In the genomic region with DNA sequence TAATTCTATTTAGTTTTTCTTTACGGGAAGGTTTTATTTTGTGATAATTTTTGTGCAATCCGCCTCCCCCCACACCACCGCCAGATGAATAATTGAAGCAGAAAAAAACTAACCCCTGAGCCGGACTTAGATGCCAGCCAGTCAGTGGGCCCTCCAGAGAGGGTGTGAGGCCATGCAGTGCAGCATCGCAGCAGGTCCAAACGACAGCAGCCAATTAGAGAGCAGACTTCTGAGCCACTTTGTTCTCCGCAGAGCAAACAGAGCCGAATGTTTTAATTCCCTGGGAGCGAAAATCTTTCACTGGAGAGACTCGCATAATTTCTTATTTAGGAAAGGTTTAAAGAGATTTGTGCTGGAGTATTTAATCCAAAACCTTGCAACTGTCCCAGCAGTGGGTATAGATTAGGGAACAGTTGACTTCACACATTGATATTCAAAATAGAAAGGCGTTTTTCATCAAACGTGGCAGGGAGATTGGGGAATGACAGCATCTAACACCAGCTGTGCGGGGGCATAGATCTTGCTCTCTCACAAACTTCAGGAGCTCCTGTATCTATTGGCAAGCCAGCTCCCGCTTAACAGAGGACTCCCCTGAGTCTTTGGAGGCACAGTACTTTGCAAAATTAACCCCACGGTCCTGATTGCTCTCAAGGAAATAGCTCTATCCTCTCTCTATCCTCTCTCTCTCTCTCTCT, we compare ENCODE assay signal across 16 cellular contexts.
DNase-seq lines count a peak whose midpoint lies in the region; ATAC-seq and TF ChIP-seq lines count a peak whose summit lies in the region.
"Had no signal": no experiment of that assay in that cellular context is flagged by ENCODE, and none has a peak within 500 bp of the region (broad histone marks: within the 10 kb centered on the region; RNA-seq: fewer than 3 reads in every experiment).

No MANE protein-coding gene starts in this region.

- no TSS peak for BruUV-seq in A673 (replicated peaks; lab: Mats Ljungman, UMichigan)

- 38 to 54% methylated on average over 9 to 14 of the region's 15 CpGs for WGBS in endodermal cell (ENCODE audit: insufficient coverage in 1 of 2, insufficient read length in 1 of 2), 2 experiments
- WGBS in sigmoid colon, 2 donors: 43 to 53% methylated on average over 15 of the region's 15 CpGs

- TF ChIP-seq POLR2A in sigmoid colon (IDR thresholded peaks at IDR 0.05): no peak
- no peak for TF ChIP-seq POLR2A in gastrocnemius medialis (IDR thresholded peaks at IDR 0.05)

- POLR2A ChIA-PET in A673 (lab: Charles Lee; ENCODE audit: low non-redundant PET): no interaction called here

- H3K4me1 ChIP-seq in endodermal cell (ENCODE audit: control insufficient read depth, insufficient read depth, low read length) (no peaks in the 10 kb centered on the region), sigmoid colon (peaks cover 0 to 23% (median 16%) of the 10 kb centered on the region in 4 donors), A673 (ENCODE audit: insufficient read depth, low read length, poor library complexity, severe bottlenecking) (no peaks in the 10 kb centered on the region), gastrocnemius medialis (peaks cover 0 to 5% of the 10 kb centered on the region in 2 donors)
- H3K4me1 ChIP-seq: foreskin keratinocyte, upper lobe of left lung had no signal

- H3K4me3 ChIP-seq in endodermal cell (ENCODE audit: low read length) (no peak overlapping the region), sigmoid colon (peak overlapping the region in 1 of 4 donors; percentile 0), A673 (ENCODE audit: low read depth, low read length, poor library complexity, severe bottlenecking) (no peak overlapping the region), gastrocnemius medialis (no peak overlapping the region)
- H3K4me3 ChIP-seq: BLaER1 treated with 17β-estradiol and CSF1 and Interleukin-3, amounts not matched to agents 10 nM and 100 nM; skin epidermis; upper lobe of left lung had no signal

- ATAC-seq in left cardiac atrium (no peak), gastrocnemius medialis (no peak)
- ATAC-seq: foreskin keratinocyte had no signal

- H3K9me3 ChIP-seq in endodermal cell (ENCODE audit: control insufficient read depth, low read length): no peaks in the 10 kb centered on the region
- no peaks in the 10 kb centered on the region for H3K9me3 ChIP-seq in sigmoid colon
- H3K9me3 ChIP-seq in A673 (ENCODE audit: low read depth, low read length, poor library complexity, severe bottlenecking): no peaks in the 10 kb centered on the region
- H3K9me3 ChIP-seq in gastrocnemius medialis: no peaks in the 10 kb centered on the region
- H3K9me3 ChIP-seq: BLaER1 treated with 17β-estradiol and CSF1 and Interleukin-3, amounts not matched to agents 10 nM and 100 nM; SK-N-SH; upper lobe of left lung had no signal

- peak; percentile 25 for DNase-seq in DMS 273 (lab: John Stamatoyannopoulos, UW; ENCODE audit: unreplicated experiment)
- DNase-seq in DMS 273 treated with DMSO at 0.1 percent for 48 hours (lab: John Stamatoyannopoulos, UW): no peak
- DNase-seq in NCI-H446 (lab: John Stamatoyannopoulos, UW): peak; percentile 21 to 70
- DNase-seq in endodermal cell: no peak
- no peak for DNase-seq in sigmoid colon
- DNase-seq in A673 (ENCODE audit: low spot score): no peak
- DNase-seq in left cardiac atrium: no peak
- no peak for DNase-seq in gastrocnemius medialis
- DNase-seq: activated CD4-positive, alpha-beta T cell treated with anti-CD3 and anti-CD28 coated beads, Interleukin-2, amount 50 U/mL, for 48 hours; foreskin keratinocyte; NCI-H187 treated with DMSO at 0.1 percent for 48 hours; SK-N-SH; upper lobe of left lung had no signal

- peak overlapping the region; percentile 71 for H3K27ac ChIP-seq in endodermal cell (ENCODE audit: low read depth, low read length)
- peak overlapping the region in 3 of 4 donors; percentile 49 to 58 (median 56) for H3K27ac ChIP-seq in sigmoid colon
- H3K27ac ChIP-seq in A673 (ENCODE audit: low read depth, low read length, poor library complexity, severe bottlenecking): no peak overlapping the region
- no peak overlapping the region for H3K27ac ChIP-seq in gastrocnemius medialis
- H3K27ac ChIP-seq: 22Rv1; BLaER1 treated with 17β-estradiol and CSF1 and Interleukin-3, amounts not matched to agents 10 nM and 100 nM; foreskin keratinocyte; skin epidermis; upper lobe of left lung had no signal

- H3K27ac Mint-ChIP-seq in endodermal cell: peak overlapping the region; percentile 5

- in situ Hi-C loops in gastrocnemius medialis (cut with MboI; ENCODE audit: low sequenced_read_pairs in 4 of 4): no loop called here

- intact Hi-C loops in sigmoid colon (cut with DNase I) (no loop called here), A673 (cut with micrococcal nuclease; ENCODE audit: unreplicated experiment) (no loop called here), left cardiac atrium (cut with DNase I) (no loop called here), gastrocnemius medialis (cut with DNase I; ENCODE audit: low total_unique reads) (no loop called here)

- peaks cover 5% of the 10 kb centered on the region for H3K4me1 Mint-ChIP-seq in endodermal cell

- peaks cover 5% of the 10 kb centered on the region for H3K36me3 Mint-ChIP-seq in endodermal cell (ENCODE audit: low read depth)

- H3K9me3 Mint-ChIP-seq in endodermal cell: peaks cover 15% of the 10 kb centered on the region

- TF ChIP-seq EP300 in sigmoid colon (IDR thresholded peaks at IDR 0.05): no peak

- H3K27me3 ChIP-seq in endodermal cell (ENCODE audit: control insufficient read depth, insufficient read depth, low read length, poor library complexity, severe bottlenecking) (no peaks in the 10 kb centered on the region), sigmoid colon (no peaks in the 10 kb centered on the region), A673 (replicated peaks; ENCODE audit: insufficient read depth, low read depth, low read length, poor library complexity) (no peaks in the 10 kb centered on the region), gastrocnemius medialis (no peaks in the 10 kb centered on the region)
- H3K27me3 ChIP-seq: BLaER1 treated with 17β-estradiol and CSF1 and Interleukin-3, amounts not matched to agents 10 nM and 100 nM; foreskin keratinocyte; upper lobe of left lung had no signal

- H3K9ac ChIP-seq in endodermal cell (ENCODE audit: extremely low read depth, low read length, poor library complexity, severe bottlenecking): no peak overlapping the region
- H3K9ac ChIP-seq: BLaER1 treated with 17β-estradiol and CSF1 and Interleukin-3, amounts not matched to agents 10 nM and 100 nM; SK-N-SH had no signal

- H3K4me3 Mint-ChIP-seq in endodermal cell: no peak overlapping the region

- peaks cover 11% of the 10 kb centered on the region for H3K27me3 Mint-ChIP-seq in endodermal cell (ENCODE audit: insufficient read depth)

- CTCF ChIA-PET in A673 (lab: Charles Lee): no interaction called here

- no peak for TF ChIP-seq CTCF in endodermal cell (conservative IDR thresholded peaks at IDR 0.05)
- TF ChIP-seq CTCF in sigmoid colon (IDR thresholded peaks at IDR 0.05): no peak
- no peak for TF ChIP-seq CTCF in A673 (conservative IDR thresholded peaks at IDR 0.05; ENCODE audit: low read depth, low read length)
- no peak for TF ChIP-seq CTCF in gastrocnemius medialis (IDR thresholded peaks at IDR 0.05 in 4 of 5, conservative IDR thresholded peaks at IDR 0.05 in 1 of 5)

- H3K36me3 ChIP-seq in endodermal cell (ENCODE audit: control insufficient read depth, insufficient read depth, low read length): no peaks in the 10 kb centered on the region
- no peaks in the 10 kb centered on the region for H3K36me3 ChIP-seq in sigmoid colon
- no peaks in the 10 kb centered on the region for H3K36me3 ChIP-seq in A673 (ENCODE audit: insufficient read depth, low read length, poor library complexity, severe bottlenecking)
- no peaks in the 10 kb centered on the region for H3K36me3 ChIP-seq in gastrocnemius medialis
- H3K36me3 ChIP-seq: BLaER1 treated with 17β-estradiol and CSF1 and Interleukin-3, amounts not matched to agents 10 nM and 100 nM; upper lobe of left lung had no signal

Comparison
In these comparisons a context has a peak if more than half of its experiments do, and no peak if none do; other contexts are left out.
1. DNase-seq: peak in DMS 273 (single experiment) and NCI-H446 (2 of 2); none in DMS 273 treated with DMSO at 0.1 percent for 48 hours (single experiment), endodermal cell (single experiment), sigmoid colon (single experiment), A673 (single experiment), left cardiac atrium (single experiment) and gastrocnemius medialis (0 of 2).
2. H3K27ac ChIP-seq: peak in endodermal cell (single experiment) and sigmoid colon (3 of 4); none in A673 (single experiment) and gastrocnemius medialis (0 of 4).